18 cellular contexts compared by ENCODE assay signal in the genomic region with DNA sequence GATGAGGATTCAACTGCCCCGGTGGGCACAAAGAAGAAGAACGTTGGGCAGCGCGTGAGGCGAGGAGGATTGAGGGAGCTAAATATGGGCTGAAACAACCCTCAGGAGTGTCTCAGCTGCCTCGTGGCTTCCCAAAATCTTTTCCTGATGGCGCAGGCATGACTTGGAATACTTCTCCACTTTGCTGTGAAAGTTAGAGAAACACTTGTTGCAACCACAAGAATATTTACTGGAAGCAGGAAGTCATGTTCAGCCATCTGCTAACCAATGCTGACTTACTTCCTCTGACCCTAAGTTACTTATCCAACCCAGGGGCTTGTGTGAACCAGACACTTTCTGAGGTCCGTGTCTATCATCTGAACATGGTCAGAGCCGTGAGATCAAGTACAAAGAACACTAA.
DNase-seq lines count a peak whose midpoint lies in the region; ATAC-seq and TF ChIP-seq lines count a peak whose summit lies in the region.
"Had no signal": no experiment of that assay in that cellular context is flagged by ENCODE, and none has a peak within 500 bp of the region (broad histone marks: within the 10 kb centered on the region; RNA-seq: fewer than 3 reads in every experiment).

No MANE protein-coding gene starts in this region.

- H3K27ac Mint-ChIP-seq in dendritic cell treated with granulocyte-macrophage colony-stimulating factor and Interleukin-4, amounts not matched to agents 40 ng/mL and 50 ng/mL, for 4 days: peak overlapping the region; percentile 70
- H3K27ac Mint-ChIP-seq: progenitor cell of endocrine pancreas had no signal

- H3K4me1 Mint-ChIP-seq in dendritic cell treated with granulocyte-macrophage colony-stimulating factor and Interleukin-4, amounts not matched to agents 40 ng/mL and 50 ng/mL, for 4 days (ENCODE audit: low read depth): peaks cover 22% of the 10 kb centered on the region

- no peak overlapping the region for H3K27ac ChIP-seq in psoas muscle
- H3K27ac ChIP-seq: 22Rv1, upper lobe of left lung had no signal

- DNase-seq in NOMO-1 (lab: John Stamatoyannopoulos, UW; ENCODE audit: unreplicated experiment in 2 of 2) (peak; percentile 11 to 55), NOMO-1 treated with dmso at 0.1 percent for 144 hours (lab: John Stamatoyannopoulos, UW; ENCODE audit: unreplicated experiment) (no peak), KG1 (lab: John Stamatoyannopoulos, UW) (peak; percentile 27), renal cortical epithelial cell (ENCODE audit: low read depth) (peak; percentile 30), C1 segment of cervical spinal cord (lab: John Stamatoyannopoulos, UW) (no peak), mucosa of gallbladder (ENCODE audit: low spot score) (no peak), psoas muscle (no peak)
- DNase-seq: activated T-cell treated with anti-CD3 and anti-CD28 coated beads, Interleukin-2, amount 50 U/mL, for 1 hour; Caco-2; GF-D8; IMR-90; NCI-H1436; stimulated activated CD4-positive, alpha-beta T cell treated with anti-CD3 and anti-CD28 coated beads, Interleukin-2, amount 100 ng/mL, for 48 hours; upper lobe of left lung had no signal

- TF ChIP-seq CTCF in psoas muscle (IDR thresholded peaks at IDR 0.05): no peak

- H3K9me3 ChIP-seq in psoas muscle: peaks cover 3% of the 10 kb centered on the region
- H3K9me3 ChIP-seq: adrenal gland, upper lobe of left lung had no signal

- no peak for ATAC-seq in psoas muscle

- H3K27me3 Mint-ChIP-seq in dendritic cell treated with granulocyte-macrophage colony-stimulating factor and Interleukin-4, amounts not matched to agents 40 ng/mL and 50 ng/mL, for 4 days: peaks cover 1% of the 10 kb centered on the region
- H3K27me3 Mint-ChIP-seq: progenitor cell of endocrine pancreas had no signal

- H3K36me3 ChIP-seq in psoas muscle (ENCODE audit: insufficient read depth in 1 of 2, low read depth in 1 of 2): no peaks in the 10 kb centered on the region
- H3K36me3 ChIP-seq: adrenal gland, upper lobe of left lung had no signal

- intact Hi-C loops in dendritic cell treated with granulocyte-macrophage colony-stimulating factor and Interleukin-4, amounts not matched to agents 40 ng/mL and 50 ng/mL, for 4 days (cut with micrococcal nuclease): no loop called here
- intact Hi-C loops in psoas muscle (cut with DNase I): no loop called here

- no peaks in the 10 kb centered on the region for H3K27me3 ChIP-seq in psoas muscle (ENCODE audit: insufficient read depth in 3 of 3, low read length in 2 of 3)
- H3K27me3 ChIP-seq: adrenal gland, upper lobe of left lung had no signal

- H3K4me3 Mint-ChIP-seq in dendritic cell treated with granulocyte-macrophage colony-stimulating factor and Interleukin-4, amounts not matched to agents 40 ng/mL and 50 ng/mL, for 4 days: no peak overlapping the region

- 71 to 79% (median 76%) methylated on average over 9 of the region's 9 CpGs for WGBS in psoas muscle, 3 donors

- H3K4me1 ChIP-seq in psoas muscle: no peaks in the 10 kb centered on the region
- H3K4me1 ChIP-seq: adrenal gland, Caco-2, upper lobe of left lung had no signal

- peaks cover 12% of the 10 kb centered on the region for H3K9me3 Mint-ChIP-seq in dendritic cell treated with granulocyte-macrophage colony-stimulating factor and Interleukin-4, amounts not matched to agents 40 ng/mL and 50 ng/mL, for 4 days

- no peak overlapping the region for H3K4me3 ChIP-seq in psoas muscle
- H3K4me3 ChIP-seq: adrenal gland, upper lobe of left lung had no signal

- no peaks in the 10 kb centered on the region for H3K36me3 Mint-ChIP-seq in dendritic cell treated with granulocyte-macrophage colony-stimulating factor and Interleukin-4, amounts not matched to agents 40 ng/mL and 50 ng/mL, for 4 days (ENCODE audit: low read depth)

Comparison
In these comparisons a context has a peak if more than half of its experiments do, and no peak if none do; other contexts are left out.
1. DNase-seq: peak in NOMO-1 (2 of 2), KG1 (single experiment) and renal cortical epithelial cell (single experiment); none in NOMO-1 treated with dmso at 0.1 percent for 144 hours (single experiment), C1 segment of cervical spinal cord (0 of 14), mucosa of gallbladder (single experiment) and psoas muscle (0 of 2).